12 cellular contexts compared by ENCODE assay signal in the genomic region with DNA sequence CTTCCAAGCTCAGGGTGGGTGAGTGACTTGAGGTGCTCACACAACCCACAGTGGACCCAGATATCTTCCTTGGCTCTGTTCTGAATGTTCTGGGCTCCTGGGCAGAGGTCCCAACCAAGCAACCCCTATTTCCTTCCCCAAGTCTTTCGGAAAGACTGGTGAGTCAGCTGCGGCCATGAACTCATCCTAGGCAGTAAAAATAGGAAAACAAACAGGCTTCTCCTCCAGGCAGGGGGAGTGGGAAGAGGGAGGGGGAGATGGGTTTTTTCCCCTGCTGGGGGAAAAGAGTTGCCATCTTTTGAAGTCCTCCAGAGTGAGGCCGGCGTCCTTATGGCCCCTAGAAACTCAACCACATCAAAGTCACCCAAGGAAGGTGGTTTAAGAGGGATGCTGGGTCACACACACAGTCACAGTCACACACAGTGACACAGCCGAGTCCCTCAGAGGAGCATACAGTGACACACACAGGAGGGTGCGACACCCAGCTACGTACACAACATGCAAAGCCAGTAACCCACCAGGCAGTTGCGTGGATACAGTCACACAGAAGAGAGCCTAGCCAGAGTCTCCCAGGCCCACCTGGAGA. TPM values are rescaled to one million over a fixed set of nuclear protein-coding genes. Genes with fewer than 3 reads are reported as not detected.
DNase-seq lines count a peak whose midpoint lies in the region; ATAC-seq and TF ChIP-seq lines count a peak whose summit lies in the region.
"Had no signal": no experiment of that assay in that cellular context is flagged by ENCODE, and none has a peak within 500 bp of the region (broad histone marks: within the 10 kb centered on the region; RNA-seq: fewer than 3 reads in every experiment).

No MANE protein-coding gene starts in this region.

- no peak overlapping the region for H3K4me3 ChIP-seq in mucosa of descending colon
- H3K4me3 ChIP-seq: thyroid gland had no signal

- H3K4me1 ChIP-seq in mucosa of descending colon (ENCODE audit: low read depth): no peaks in the 10 kb centered on the region
- H3K4me1 ChIP-seq: thyroid gland had no signal

- DNase-seq in Right ventricle myocardium inferior (ENCODE audit: missing footprints) (peak; percentile 27), Right ventricle myocardium superior (no peak), T1000 (lab: John Stamatoyannopoulos, UW) (peak; percentile 31), islet precursor cell (peak; percentile 83), NCI-H524 (lab: John Stamatoyannopoulos, UW) (no peak), mucosa of descending colon (no peak), glomerular visceral epithelial cell (ENCODE audit: extremely low spot score) (no peak)

- no peaks in the 10 kb centered on the region for H3K9me3 ChIP-seq in mucosa of descending colon
- H3K9me3 ChIP-seq: thyroid gland had no signal

- TF ChIP-seq CTCF in mucosa of descending colon (IDR thresholded peaks at IDR 0.05): no peak

- H3K36me3 ChIP-seq in mucosa of descending colon (ENCODE audit: low read depth): no peaks in the 10 kb centered on the region
- H3K36me3 ChIP-seq: thyroid gland had no signal

- ATAC-seq in Right ventricle myocardium inferior: no peak
- ATAC-seq in Right ventricle myocardium superior (ENCODE audit: poor library complexity): no peak
- ATAC-seq in GM21423 (IDR thresholded peaks at IDR 0.05; ENCODE audit: unreplicated experiment): no peak
- no peak for ATAC-seq in mucosa of descending colon

- intact Hi-C loops in Right ventricle myocardium inferior (cut with DNase I) (loop anchor here (5.0 kb wide), 1 partner anchor 44 kb away; the partner anchor contains the start of gene DLX3), Right ventricle myocardium superior (cut with DNase I) (no loop called here), mucosa of descending colon (cut with DNase I, micrococcal nuclease) (no loop called here)

RNA-seq across cellular contexts. Expression of gene DLX4, which starts 16.0 kb away (rescaled TPM):
- total RNA-seq in Right ventricle myocardium inferior: not detected
- not detected for total RNA-seq in Right ventricle myocardium superior
- under 1 TPM; 0.14 to 0.60 (median 0.24) TPM for total RNA-seq in mucosa of descending colon
- total RNA-seq: CD4-positive, CD25-positive, alpha-beta regulatory T cell; sciatic nerve had no signal

RNA-seq across cellular contexts. Expression of gene DLX3, which starts 42.0 kb away (rescaled TPM):
- total RNA-seq in Right ventricle myocardium inferior: not detected
- total RNA-seq in Right ventricle myocardium superior: not detected
- under 1 TPM in 1 of 3 donors, not detected in 2; 0.22 TPM for total RNA-seq in mucosa of descending colon
- total RNA-seq: activated CD8-positive, alpha-beta memory T cell treated with anti-CD3 and anti-CD28 coated beads, Interleukin-2, amount 10 ng/mL, durations not matched to agents 7 days and 5 days; CD4-positive, CD25-positive, alpha-beta regulatory T cell had no signal

Comparison
In these comparisons a context has a peak if more than half of its experiments do, and no peak if none do; other contexts are left out.
1. DNase-seq: peak in Right ventricle myocardium inferior (single experiment), T1000 (single experiment) and islet precursor cell (single experiment); none in Right ventricle myocardium superior (single experiment), NCI-H524 (0 of 2), mucosa of descending colon (0 of 3) and glomerular visceral epithelial cell (single experiment).